13 cellular contexts compared by ENCODE assay signal in the genomic region with DNA sequence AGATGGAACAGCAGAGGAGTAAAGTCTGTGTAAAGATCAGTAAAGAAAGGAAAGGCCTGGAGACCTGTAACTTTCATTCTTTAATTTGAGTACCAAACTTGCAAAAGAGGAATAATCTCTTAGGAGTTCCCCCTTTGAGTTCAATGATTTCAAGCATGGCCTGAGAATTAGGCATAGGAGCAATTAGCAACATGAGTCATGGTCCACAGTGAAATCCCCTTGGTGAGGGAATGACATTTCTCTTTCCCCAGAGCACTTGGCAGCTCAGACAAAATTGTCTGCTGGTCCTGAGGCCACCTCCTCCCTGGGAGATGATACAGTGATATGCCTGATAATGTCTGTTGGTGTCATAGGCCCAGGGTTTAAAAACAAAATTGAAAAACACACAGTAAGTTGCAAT.
"Had no signal": no experiment of that assay in that cellular context is flagged by ENCODE, and none has a peak within 500 bp of the region (broad histone marks: within the 10 kb centered on the region; RNA-seq: fewer than 3 reads in every experiment).

No MANE protein-coding gene starts in this region.

- H3K36me3 Mint-ChIP-seq: activated naive CD8-positive, alpha-beta T cell treated with anti-CD3 and anti-CD28 coated beads, Interleukin-2, amount 10 ng/mL, durations not matched to agents 7 days and 5 days; type B pancreatic cell had no signal

- H3K9me3 ChIP-seq: breast epithelium had no signal

- H3K4me3 ChIP-seq: breast epithelium, skin epidermis had no signal

- H3K27ac ChIP-seq: breast epithelium, skin epidermis had no signal

- H3K36me3 ChIP-seq: breast epithelium had no signal

- H3K27me3 ChIP-seq: breast epithelium had no signal

- H3K4me1 ChIP-seq: breast epithelium had no signal

- H3K4me1 Mint-ChIP-seq: activated B cell treated with CpG ODN at 0.5 μM for 24 hours; activated naive CD8-positive, alpha-beta T cell treated with anti-CD3 and anti-CD28 coated beads, Interleukin-2, amount 10 ng/mL, durations not matched to agents 7 days and 5 days; endodermal cell had no signal

- H3K27me3 Mint-ChIP-seq: activated B cell treated with CpG ODN at 0.5 μM for 24 hours; activated naive CD8-positive, alpha-beta T cell treated with anti-CD3 and anti-CD28 coated beads, Interleukin-2, amount 10 ng/mL, durations not matched to agents 7 days and 5 days; type B pancreatic cell had no signal

- H3K9me3 Mint-ChIP-seq: activated B cell treated with CpG ODN at 0.5 μM for 24 hours; activated naive CD8-positive, alpha-beta T cell treated with anti-CD3 and anti-CD28 coated beads, Interleukin-2, amount 10 ng/mL, durations not matched to agents 7 days and 5 days; endodermal cell; type B pancreatic cell had no signal

- H3K4me3 Mint-ChIP-seq: activated B cell treated with CpG ODN at 0.5 μM for 24 hours; activated naive CD8-positive, alpha-beta T cell treated with anti-CD3 and anti-CD28 coated beads, Interleukin-2, amount 10 ng/mL, durations not matched to agents 7 days and 5 days; endodermal cell; type B pancreatic cell had no signal

- H3K27ac Mint-ChIP-seq: activated B cell treated with CpG ODN at 0.5 μM for 24 hours; activated naive CD8-positive, alpha-beta T cell treated with anti-CD3 and anti-CD28 coated beads, Interleukin-2, amount 10 ng/mL, durations not matched to agents 7 days and 5 days; endodermal cell; type B pancreatic cell had no signal

- DNase-seq: activated B cell treated with CpG ODN at 0.5 μM for 24 hours; activated CD4-positive, alpha-beta T cell treated with anti-CD3 and anti-CD28 coated beads, Interleukin-2, amount 50 U/mL, for 48 hours; activated gamma-delta T cell; activated naive CD8-positive, alpha-beta T cell treated with anti-CD3 and anti-CD28 coated beads, Interleukin-2, amount 10 ng/mL, durations not matched to agents 7 days and 5 days; activated T-cell treated with anti-CD3 and anti-CD28 coated beads, Interleukin-2, amount 50 U/mL, for 48 hours; aorta; endodermal cell; erythroblast; hippocampal formation; T-helper 2 cell had no signal
